Comparison of ENCODE assay signal across 17 cellular contexts in the genomic region with DNA sequence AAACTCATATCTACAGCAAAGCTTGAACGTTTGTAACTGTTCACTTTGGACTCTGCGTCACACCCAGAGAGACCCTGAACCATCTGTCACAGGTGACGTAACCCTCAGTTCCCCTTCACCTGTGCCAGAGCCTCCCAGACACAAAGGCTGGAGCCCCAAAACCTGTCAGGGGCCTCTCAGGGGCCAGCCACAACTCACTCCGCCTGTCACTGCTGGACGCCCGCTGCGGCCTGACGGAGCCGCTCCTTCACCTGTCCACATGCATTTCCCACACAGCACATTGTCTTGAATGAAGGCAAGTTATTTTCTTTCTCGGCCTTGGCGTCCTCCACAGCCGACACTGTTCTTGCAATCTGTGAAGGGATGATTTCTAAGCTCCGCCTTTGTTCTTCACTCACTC. TPM values are rescaled to one million over a fixed set of nuclear protein-coding genes. Genes with fewer than 3 reads are reported as not detected.
DNase-seq lines count a peak whose midpoint lies in the region; ATAC-seq and TF ChIP-seq lines count a peak whose summit lies in the region.
"Had no signal": no experiment of that assay in that cellular context is flagged by ENCODE, and none has a peak within 500 bp of the region (broad histone marks: within the 10 kb centered on the region; RNA-seq: fewer than 3 reads in every experiment).

No MANE protein-coding gene starts in this region.

- peak overlapping the region; percentile 75 for H3K4me3 Mint-ChIP-seq in T-helper 1 cell treated with Interleukin-12 subunit alpha and Interleukin-12 subunit beta and Interleukin-4 antibody, amounts not matched to agents 30 μg/mL and 1 μg/mL, for 36 hours
- H3K4me3 Mint-ChIP-seq in HFFc6, result no peak overlapping the region
- peak overlapping the region; percentile 79 for H3K4me3 Mint-ChIP-seq in activated naive CD8-positive, alpha-beta T cell
- H3K4me3 Mint-ChIP-seq in naive thymus-derived CD8-positive, alpha-beta T cell, result peak overlapping the region; percentile 60 to 89 (median 84)

- H3K4me1 Mint-ChIP-seq in T-helper 1 cell treated with Interleukin-12 subunit alpha and Interleukin-12 subunit beta and Interleukin-4 antibody, amounts not matched to agents 30 μg/mL and 1 μg/mL, for 36 hours (ENCODE audit: low read depth), result peaks cover 59% of the 10 kb centered on the region
- H3K4me1 Mint-ChIP-seq in HFFc6 (ENCODE audit: low read depth), result peaks cover 76% of the 10 kb centered on the region
- peaks cover 77% of the 10 kb centered on the region for H3K4me1 Mint-ChIP-seq in activated naive CD8-positive, alpha-beta T cell (ENCODE audit: low read depth)
- peaks cover 55 to 86% (median 85%) of the 10 kb centered on the region in 4 donors for H3K4me1 Mint-ChIP-seq in naive thymus-derived CD8-positive, alpha-beta T cell

- no peaks in the 10 kb centered on the region for H3K27me3 Mint-ChIP-seq in T-helper 1 cell treated with Interleukin-12 subunit alpha and Interleukin-12 subunit beta and Interleukin-4 antibody, amounts not matched to agents 30 μg/mL and 1 μg/mL, for 36 hours (ENCODE audit: low read depth)
- peaks cover 6% of the 10 kb centered on the region for H3K27me3 Mint-ChIP-seq in HFFc6 (ENCODE audit: insufficient read depth)
- H3K27me3 Mint-ChIP-seq in activated naive CD8-positive, alpha-beta T cell, result no peaks in the 10 kb centered on the region
- no peaks in the 10 kb centered on the region for H3K27me3 Mint-ChIP-seq in naive thymus-derived CD8-positive, alpha-beta T cell

- no peak for TF ChIP-seq CTCF in HFFc6 (IDR thresholded peaks at IDR 0.05)

- H3K27ac Mint-ChIP-seq in T-helper 1 cell treated with Interleukin-12 subunit alpha and Interleukin-12 subunit beta and Interleukin-4 antibody, amounts not matched to agents 30 μg/mL and 1 μg/mL, for 36 hours, result peak overlapping the region; percentile 90
- peak overlapping the region; percentile 75 for H3K27ac Mint-ChIP-seq in HFFc6
- peak overlapping the region; percentile 97 for H3K27ac Mint-ChIP-seq in activated naive CD8-positive, alpha-beta T cell
- peak overlapping the region; percentile 94 to 99 (median 97) for H3K27ac Mint-ChIP-seq in naive thymus-derived CD8-positive, alpha-beta T cell

- ATAC-seq in naive thymus-derived CD8-positive, alpha-beta T cell, result peak in 1 of 2 donors; percentile 26
- ATAC-seq in esophagus mucosa, result no peak

- POLR2A ChIA-PET in naive thymus-derived CD8-positive, alpha-beta T cell (lab: Charles Lee), result interaction anchor here (0.6 to 13.0 kb wide), 11 partner anchors 11 to 229 kb away, joined by 3 to 207 read pairs (median 10); no protein-coding TSS in a partner anchor

- no peak for DNase-seq in T-helper 1 cell
- DNase-seq in HFFc6, result no peak
- DNase-seq in naive thymus-derived CD8-positive, alpha-beta T cell, result peak in 1 of 10 donors; percentile 50
- no peak for DNase-seq in NCI-H69 (lab: John Stamatoyannopoulos, UW)
- no peak for DNase-seq in NCI-H2029 (lab: John Stamatoyannopoulos, UW)
- DNase-seq: 8988T, midbrain, MM.1S, NCI-H187 treated with DMSO at 0.1 percent for 48 hours, NCI-H526 treated with DMSO at 0.1 percent for 48 hours, SW 1271, transverse colon had no signal

- peaks cover 50% of the 10 kb centered on the region for H3K36me3 Mint-ChIP-seq in T-helper 1 cell treated with Interleukin-12 subunit alpha and Interleukin-12 subunit beta and Interleukin-4 antibody, amounts not matched to agents 30 μg/mL and 1 μg/mL, for 36 hours (ENCODE audit: low read depth)
- H3K36me3 Mint-ChIP-seq in HFFc6 (ENCODE audit: low read depth), result peaks cover 24% of the 10 kb centered on the region
- H3K36me3 Mint-ChIP-seq in activated naive CD8-positive, alpha-beta T cell, result peaks cover 10% of the 10 kb centered on the region
- H3K36me3 Mint-ChIP-seq in naive thymus-derived CD8-positive, alpha-beta T cell, result peaks cover 7 to 36% (median 12%) of the 10 kb centered on the region in 3 donors

- H3K9me3 Mint-ChIP-seq in T-helper 1 cell treated with Interleukin-12 subunit alpha and Interleukin-12 subunit beta and Interleukin-4 antibody, amounts not matched to agents 30 μg/mL and 1 μg/mL, for 36 hours, result peaks cover 8% of the 10 kb centered on the region
- H3K9me3 Mint-ChIP-seq in HFFc6, result peaks cover 8% of the 10 kb centered on the region
- peaks cover 3% of the 10 kb centered on the region for H3K9me3 Mint-ChIP-seq in activated naive CD8-positive, alpha-beta T cell (ENCODE audit: low read depth)
- H3K9me3 Mint-ChIP-seq in naive thymus-derived CD8-positive, alpha-beta T cell, result peaks cover 0 to 3% (median 0%) of the 10 kb centered on the region in 9 donors

RNA-seq across cellular contexts. Expression of gene RASA3, which starts 7.9 kb away (rescaled TPM):
- 10 to 100 TPM; 31.6 to 37.6 (median 33.1) TPM for total RNA-seq in HFFc6 (2021; fragmentation: NEBNext Ultra II Directional; extraction: Animal tissue kit (Norgen Biotek cat#: 25700))
- 100 to 1,000 TPM; 194 to 196 TPM for total RNA-seq in naive thymus-derived CD8-positive, alpha-beta T cell
- 100 to 1,000 TPM in 2 of 3 donors, 10 to 100 TPM in 1; 62.2 to 169 (median 105) TPM for polyA plus RNA-seq in naive thymus-derived CD8-positive, alpha-beta T cell
- total RNA-seq in esophagus mucosa, result 1.6 TPM

RNA-seq across cellular contexts. Expression of gene CFAP97D2, which starts 54.6 kb away (rescaled TPM):
- not detected for total RNA-seq in HFFc6 (2021; fragmentation: NEBNext Ultra II Directional; extraction: Animal tissue kit (Norgen Biotek cat#: 25700))
- 1 to 10 TPM; 1.5 to 2.0 TPM for total RNA-seq in naive thymus-derived CD8-positive, alpha-beta T cell
- polyA plus RNA-seq in naive thymus-derived CD8-positive, alpha-beta T cell, result 1 to 10 TPM; 2.6 to 4.8 (median 3.7) TPM
- total RNA-seq in esophagus mucosa, result not detected
- total RNA-seq: osteoblast, Peyer's patch, transverse colon had no signal

Comparison
In these comparisons a context has a peak if more than half of its experiments do, and no peak if none do; other contexts are left out.
1. RNA of gene RASA3, which starts 7.9 kb away (total RNA-seq): 194 to 196 TPM in naive thymus-derived CD8-positive, alpha-beta T cell and 31.6 to 37.6 TPM in HFFc6; 1.6 TPM in esophagus mucosa (single experiment); every median in the first group is over 10 times any median in the second.
2. Peak in every context shown above with its lines, with median percentiles within 50 percentile points of each other: H3K27ac Mint-ChIP-seq.